1 cellular context compared by ENCODE assay signal in genomic region chr16:58591083-58591482, GRCh38.
A peak's percentile ranks its signal among the peaks of the same experiment; 100 is the strongest.
TF ChIP-seq lines count a peak whose summit lies in the region.

No MANE protein-coding gene starts in this region.

TF ChIP-seq in HepG2, 621 proteins besides CTCF, POLR2A, EP300 and RAD21 (continued from another document):
- TF ChIP-seq BCL6 (CRISPR knock-in tag; IDR thresholded peaks at IDR 0.05) (peak; percentile 29; the same call in 1 of the 2 replicates), FOXK2 (IDR thresholded peaks at IDR 0.05) (no peak), JARID2 (CRISPR knock-in tag; IDR thresholded peaks at IDR 0.05; ENCODE audit: insufficient replicate concordance) (no peak)
- TF ChIP-seq, protein P1, sequence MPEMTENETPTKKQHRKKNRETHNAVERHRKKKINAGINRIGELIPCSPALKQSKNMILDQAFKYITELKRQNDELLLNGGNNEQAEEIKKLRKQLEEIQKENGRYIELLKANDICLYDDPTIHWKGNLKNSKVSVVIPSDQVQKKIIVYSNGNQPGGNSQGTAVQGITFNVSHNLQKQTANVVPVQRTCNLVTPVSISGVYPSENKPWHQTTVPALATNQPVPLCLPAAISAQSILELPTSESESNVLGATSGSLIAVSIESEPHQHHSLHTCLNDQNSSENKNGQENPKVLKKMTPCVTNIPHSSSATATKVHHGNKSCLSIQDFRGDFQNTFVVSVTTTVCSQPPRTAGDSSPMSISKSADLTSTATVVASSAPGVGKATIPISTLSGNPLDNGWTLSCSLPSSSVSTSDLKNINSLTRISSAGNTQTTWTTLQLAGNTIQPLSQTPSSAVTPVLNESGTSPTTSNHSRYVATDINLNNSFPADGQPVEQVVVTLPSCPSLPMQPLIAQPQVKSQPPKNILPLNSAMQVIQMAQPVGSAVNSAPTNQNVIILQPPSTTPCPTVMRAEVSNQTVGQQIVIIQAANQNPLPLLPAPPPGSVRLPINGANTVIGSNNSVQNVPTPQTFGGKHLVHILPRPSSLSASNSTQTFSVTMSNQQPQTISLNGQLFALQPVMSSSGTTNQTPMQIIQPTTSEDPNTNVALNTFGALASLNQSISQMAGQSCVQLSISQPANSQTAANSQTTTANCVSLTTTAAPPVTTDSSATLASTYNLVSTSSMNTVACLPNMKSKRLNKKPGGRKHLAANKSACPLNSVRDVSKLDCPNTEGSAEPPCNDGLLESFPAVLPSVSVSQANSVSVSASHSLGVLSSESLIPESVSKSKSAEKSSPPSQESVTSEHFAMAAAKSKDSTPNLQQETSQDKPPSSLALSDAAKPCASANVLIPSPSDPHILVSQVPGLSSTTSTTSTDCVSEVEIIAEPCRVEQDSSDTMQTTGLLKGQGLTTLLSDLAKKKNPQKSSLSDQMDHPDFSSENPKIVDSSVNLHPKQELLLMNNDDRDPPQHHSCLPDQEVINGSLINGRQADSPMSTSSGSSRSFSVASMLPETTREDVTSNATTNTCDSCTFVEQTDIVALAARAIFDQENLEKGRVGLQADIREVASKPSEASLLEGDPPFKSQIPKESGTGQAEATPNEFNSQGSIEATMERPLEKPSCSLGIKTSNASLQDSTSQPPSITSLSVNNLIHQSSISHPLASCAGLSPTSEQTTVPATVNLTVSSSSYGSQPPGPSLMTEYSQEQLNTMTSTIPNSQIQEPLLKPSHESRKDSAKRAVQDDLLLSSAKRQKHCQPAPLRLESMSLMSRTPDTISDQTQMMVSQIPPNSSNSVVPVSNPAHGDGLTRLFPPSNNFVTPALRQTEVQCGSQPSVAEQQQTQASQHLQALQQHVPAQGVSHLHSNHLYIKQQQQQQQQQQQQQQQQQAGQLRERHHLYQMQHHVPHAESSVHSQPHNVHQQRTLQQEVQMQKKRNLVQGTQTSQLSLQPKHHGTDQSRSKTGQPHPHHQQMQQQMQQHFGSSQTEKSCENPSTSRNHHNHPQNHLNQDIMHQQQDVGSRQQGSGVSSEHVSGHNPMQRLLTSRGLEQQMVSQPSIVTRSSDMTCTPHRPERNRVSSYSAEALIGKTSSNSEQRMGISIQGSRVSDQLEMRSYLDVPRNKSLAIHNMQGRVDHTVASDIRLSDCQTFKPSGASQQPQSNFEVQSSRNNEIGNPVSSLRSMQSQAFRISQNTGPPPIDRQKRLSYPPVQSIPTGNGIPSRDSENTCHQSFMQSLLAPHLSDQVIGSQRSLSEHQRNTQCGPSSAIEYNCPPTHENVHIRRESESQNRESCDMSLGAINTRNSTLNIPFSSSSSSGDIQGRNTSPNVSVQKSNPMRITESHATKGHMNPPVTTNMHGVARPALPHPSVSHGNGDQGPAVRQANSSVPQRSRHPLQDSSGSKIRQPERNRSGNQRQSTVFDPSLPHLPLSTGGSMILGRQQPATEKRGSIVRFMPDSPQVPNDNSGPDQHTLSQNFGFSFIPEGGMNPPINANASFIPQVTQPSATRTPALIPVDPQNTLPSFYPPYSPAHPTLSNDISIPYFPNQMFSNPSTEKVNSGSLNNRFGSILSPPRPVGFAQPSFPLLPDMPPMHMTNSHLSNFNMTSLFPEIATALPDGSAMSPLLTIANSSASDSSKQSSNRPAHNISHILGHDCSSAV (CRISPR knock-in tag; IDR thresholded peaks at IDR 0.05; ENCODE audit: borderline replicate concordance): no peak
